In the genomic region with DNA sequence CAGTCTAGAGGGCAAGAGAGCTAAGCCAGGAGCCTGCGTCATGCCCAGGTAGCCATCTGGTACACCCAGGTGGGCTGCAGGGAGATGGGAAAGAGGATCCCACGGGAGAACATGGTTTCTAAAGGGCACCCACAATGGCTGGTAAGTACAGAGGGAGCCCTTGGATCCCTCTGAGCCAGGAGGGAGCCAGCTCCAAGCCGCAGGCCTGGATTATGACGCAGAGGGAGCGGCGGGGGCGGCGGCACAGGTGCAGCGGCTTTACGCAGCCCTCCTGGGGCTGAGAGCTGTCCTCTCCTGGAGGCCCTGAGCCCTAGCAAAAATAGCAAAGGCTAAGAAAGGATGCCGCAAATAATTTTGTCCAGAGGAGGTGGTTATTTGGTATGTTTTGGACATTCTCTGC, we compare ENCODE assay signal across 26 cellular contexts. TPM values are rescaled to one million over a fixed set of nuclear protein-coding genes. Genes with fewer than 3 reads are reported as not detected.
DNase-seq lines count a peak whose midpoint lies in the region; ATAC-seq, FAIRE-seq and TF ChIP-seq lines count a peak whose summit lies in the region.
"Had no signal": no experiment of that assay in that cellular context is flagged by ENCODE, and none has a peak within 500 bp of the region (broad histone marks: within the 10 kb centered on the region; RNA-seq: fewer than 3 reads in every experiment).

No MANE protein-coding gene starts in this region.

- H3K4me1 Mint-ChIP-seq in activated naive CD8-positive, alpha-beta T cell treated with anti-CD3 and anti-CD28 coated beads for 36 hours: no peaks in the 10 kb centered on the region
- peaks cover 4% of the 10 kb centered on the region for H3K4me1 Mint-ChIP-seq in activated naive CD8-positive, alpha-beta T cell treated with anti-CD3 and anti-CD28 coated beads, Interleukin-2, amount 50 U/mL, for 24 hours

- H4K5ac ChIP-seq in H1 (ENCODE audit: insufficient read length, low read depth, low read length): no peak overlapping the region

- H3K9ac ChIP-seq in H1 (replicated peaks in 1 of 4; ENCODE audit: extremely low read depth in 1 of 4, low read depth in 3 of 4, low read length in 3 of 4): no peak overlapping the region

- H2BK12ac ChIP-seq in H1 (ENCODE audit: low read depth, low read length): no peak overlapping the region

- no peaks in the 10 kb centered on the region; the same call in 1 of the 2 replicates for H3K23me2 ChIP-seq in H1 (ENCODE audit: low read depth, low read length)

- H3K36me3 Mint-ChIP-seq in activated naive CD8-positive, alpha-beta T cell treated with anti-CD3 and anti-CD28 coated beads for 36 hours: no peaks in the 10 kb centered on the region
- H3K36me3 Mint-ChIP-seq in activated naive CD8-positive, alpha-beta T cell treated with anti-CD3 and anti-CD28 coated beads, Interleukin-2, amount 50 U/mL, for 24 hours (ENCODE audit: low read depth): no peaks in the 10 kb centered on the region
- H3K36me3 Mint-ChIP-seq: CD4-positive, alpha-beta memory T cell had no signal

- TF ChIP-seq POLR2A in H1 (IDR thresholded peaks at IDR 0.05; ENCODE audit: control extremely low read depth in 1 of 2, low read depth in 2 of 2, low read length in 2 of 2): no peak

- POLR2A ChIA-PET in H1 (lab: Charles Lee; ENCODE audit: partially characterized antibody): no interaction called here

- no peak overlapping the region for H3K4me2 ChIP-seq in H1 (ENCODE audit: insufficient read depth in 1 of 2, low read depth in 2 of 2, low read length in 2 of 2)
- H3K4me2 ChIP-seq in osteoblast (ENCODE audit: insufficient read depth, low read length): no peak overlapping the region
- H3K4me2 ChIP-seq: A549 had no signal

- no peak for TF ChIP-seq EP300 in H1 (IDR thresholded peaks at IDR 0.05; ENCODE audit: borderline replicate concordance in 1 of 2, low read depth in 2 of 2, low read length in 2 of 2)

- no peak overlapping the region for H4K91ac ChIP-seq in H1 (replicated peaks; ENCODE audit: insufficient read length, low read length)

- H4K8ac ChIP-seq in H1 (ENCODE audit: extremely low read depth, insufficient read depth, low read length): no peak overlapping the region

- no peak for FAIRE-seq in H1 (lab: Jason Lieb, UNC)
- FAIRE-seq: A549, GM12891 had no signal

- no peak overlapping the region for H2BK120ac ChIP-seq in H1 (replicated peaks; ENCODE audit: low read depth, low read length)

- no peak overlapping the region for H3K23ac ChIP-seq in H1 (ENCODE audit: insufficient read length)

- H3K79me2 ChIP-seq in H1 (ENCODE audit: control insufficient read depth in 1 of 2, insufficient read depth in 2 of 2, low read length in 2 of 2): no peaks in the 10 kb centered on the region
- H3K79me2 ChIP-seq in osteoblast (ENCODE audit: insufficient read depth, low read length): no peaks in the 10 kb centered on the region

- no peak overlapping the region for H2BK20ac ChIP-seq in H1 (ENCODE audit: low read length)

- no peak for TF ChIP-seq CTCF in H1 (IDR thresholded peaks at IDR 0.05; ENCODE audit: control extremely low read depth in 1 of 3, insufficient read depth in 1 of 3, low read depth in 1 of 3, low read length in 3 of 3)
- TF ChIP-seq CTCF in osteoblast (IDR thresholded peaks at IDR 0.05; ENCODE audit: extremely low read depth, low read depth, low read length): no peak

- peaks cover 0 to 4% (median 0%) of the 10 kb centered on the region in 4 experiments; a peak in 1 of 7 replicates for H3K27me3 ChIP-seq in H1 (replicated peaks in 1 of 4; ENCODE audit: control insufficient read depth in 3 of 4, extremely low read depth in 1 of 4, insufficient read depth in 3 of 4, low read length in 3 of 4)
- no peaks in the 10 kb centered on the region for H3K27me3 ChIP-seq in osteoblast (ENCODE audit: insufficient read depth, low read length)
- H3K27me3 ChIP-seq: SJSA1 had no signal

- H3K4me3 ChIP-seq in H1 (ENCODE audit: extremely low read depth in 1 of 4, insufficient read depth in 2 of 4, low read depth in 3 of 4, low read length in 4 of 4) (no peak overlapping the region), osteoblast (ENCODE audit: insufficient read depth, low read length) (no peak overlapping the region)
- H3K4me3 ChIP-seq: A549, SJSA1 had no signal

- H3K79me1 ChIP-seq in H1 (ENCODE audit: low read depth, low read length): no peaks in the 10 kb centered on the region

- peak overlapping the region; percentile 17 for H3K27ac Mint-ChIP-seq in activated naive CD8-positive, alpha-beta T cell treated with anti-CD3 and anti-CD28 coated beads for 36 hours
- H3K27ac Mint-ChIP-seq in activated naive CD8-positive, alpha-beta T cell treated with anti-CD3 and anti-CD28 coated beads, Interleukin-2, amount 50 U/mL, for 24 hours: no peak overlapping the region
- H3K27ac Mint-ChIP-seq: CD4-positive, alpha-beta memory T cell had no signal

- H3K9me3 ChIP-seq in H1 (ENCODE audit: insufficient read depth in 2 of 2, low read depth in 1 of 2, low read length in 1 of 2) (no peaks in the 10 kb centered on the region), osteoblast (ENCODE audit: low read depth, low read length) (no peaks in the 10 kb centered on the region)
- H3K9me3 ChIP-seq: A549, SJSA1 had no signal

- WGBS in H1 (ENCODE audit: extremely low coverage in 1 of 2, insufficient coverage in 1 of 2, insufficient read length in 1 of 2, insufficient replicate concordance in 2 of 2, low coverage in 1 of 2, low lambda C conversion rate in 2 of 2, missing lambda C conversion rate in 1 of 2), 2 experiments: 99% methylated on average over 11 of the region's 11 CpGs; no CpG with 5 or more reads in 1 of the 2 experiments

- no peak overlapping the region for H2AFZ ChIP-seq in H1 (ENCODE audit: low read length)
- H2AFZ ChIP-seq in osteoblast (ENCODE audit: low read length): no peak overlapping the region

- H3K9me3 Mint-ChIP-seq in activated naive CD8-positive, alpha-beta T cell treated with anti-CD3 and anti-CD28 coated beads for 36 hours: no peaks in the 10 kb centered on the region
- H3K9me3 Mint-ChIP-seq in activated naive CD8-positive, alpha-beta T cell treated with anti-CD3 and anti-CD28 coated beads, Interleukin-2, amount 50 U/mL, for 24 hours: no peaks in the 10 kb centered on the region

- DNase-seq in activated naive CD8-positive, alpha-beta T cell treated with anti-CD3 and anti-CD28 coated beads for 36 hours: no peak
- DNase-seq in activated naive CD8-positive, alpha-beta T cell treated with anti-CD3 and anti-CD28 coated beads, Interleukin-2, amount 50 U/mL, for 24 hours: no peak
- DNase-seq in H1 (ENCODE audit: low read depth in 1 of 2, low spot score in 2 of 2) (no peak), osteoblast (ENCODE audit: insufficient read length, low spot score, missing footprints) (peak; percentile 61), superior temporal gyrus (ENCODE audit: extremely low spot score) (no peak), AG08395 (ENCODE audit: low spot score) (no peak)
- DNase-seq: C1 segment of cervical spinal cord; CD4-positive, alpha-beta memory T cell; COR-L47; DMS79; EL; GDM1; Karpas-422; NCI-H1105; NCI-H1436 treated with DMSO at 0.1 percent for 48 hours; NCI-H187 treated with DMSO at 0.1 percent for 48 hours; NCI-H2171 treated with DMSO at 0.1 percent for 48 hours; NCI-H345; NCI-H510A treated with DMSO at 0.1 percent for 48 hours; PC-3 had no signal

- peaks cover 3% of the 10 kb centered on the region for H3K27me3 Mint-ChIP-seq in activated naive CD8-positive, alpha-beta T cell treated with anti-CD3 and anti-CD28 coated beads for 36 hours
- H3K27me3 Mint-ChIP-seq in activated naive CD8-positive, alpha-beta T cell treated with anti-CD3 and anti-CD28 coated beads, Interleukin-2, amount 50 U/mL, for 24 hours: peaks cover 2% of the 10 kb centered on the region

- H3K56ac ChIP-seq in H1 (replicated peaks; ENCODE audit: insufficient read length, low read depth, low read length): no peak overlapping the region

- no peak for TF ChIP-seq RAD21 in H1 (IDR thresholded peaks at IDR 0.05 in 1 of 2, conservative IDR thresholded peaks at IDR 0.05 in 1 of 2; ENCODE audit: low read depth in 2 of 2, low read length in 2 of 2)

- H3K4me1 ChIP-seq in H1 (replicated peaks in 1 of 4; ENCODE audit: control insufficient read depth in 3 of 4, insufficient read depth in 4 of 4, low read length in 3 of 4) (peaks cover 0 to 7% (median 6%) of the 10 kb centered on the region in 4 experiments; a peak in 5 of 7 replicates), osteoblast (ENCODE audit: insufficient read depth, low read length) (peaks cover 18% of the 10 kb centered on the region)

- no peaks in the 10 kb centered on the region for H4K20me1 ChIP-seq in H1 (replicated peaks in 1 of 2; ENCODE audit: control insufficient read depth in 1 of 2, insufficient read depth in 2 of 2, low read length in 2 of 2)
- no peaks in the 10 kb centered on the region for H4K20me1 ChIP-seq in osteoblast (ENCODE audit: insufficient read depth, low read length)

- no peak overlapping the region for H3K27ac ChIP-seq in H1 (ENCODE audit: low read depth, low read length)
- H3K27ac ChIP-seq in osteoblast (ENCODE audit: low read depth, low read length): no peak overlapping the region
- H3K27ac ChIP-seq: HL-60, SJSA1 had no signal

- no peak overlapping the region for H3K18ac ChIP-seq in H1 (ENCODE audit: extremely low read depth, low read length)

- H2AK5ac ChIP-seq in H1 (ENCODE audit: low read depth, low read length): no peak overlapping the region

- peak overlapping the region; percentile 76; the same call in 1 of the 2 replicates for H2BK15ac ChIP-seq in H1 (ENCODE audit: low read length)

- H3K36me3 ChIP-seq in H1 (ENCODE audit: control insufficient read depth in 2 of 4, insufficient read depth in 4 of 4, low read length in 3 of 4) (no peaks in the 10 kb centered on the region), osteoblast (ENCODE audit: insufficient read depth, low read length) (no peaks in the 10 kb centered on the region)
- H3K36me3 ChIP-seq: SJSA1 had no signal

- no peak overlapping the region for H3K14ac ChIP-seq in H1 (ENCODE audit: insufficient read length)

- no peak overlapping the region for H3K4me3 Mint-ChIP-seq in activated naive CD8-positive, alpha-beta T cell treated with anti-CD3 and anti-CD28 coated beads for 36 hours
- no peak overlapping the region for H3K4me3 Mint-ChIP-seq in activated naive CD8-positive, alpha-beta T cell treated with anti-CD3 and anti-CD28 coated beads, Interleukin-2, amount 50 U/mL, for 24 hours
- H3K4me3 Mint-ChIP-seq: CD4-positive, alpha-beta memory T cell had no signal

- H3K4ac ChIP-seq in H1 (replicated peaks; ENCODE audit: insufficient read length, low read depth, low read length): no peak overlapping the region

- no peak for ATAC-seq in activated naive CD8-positive, alpha-beta T cell treated with anti-CD3 and anti-CD28 coated beads, Interleukin-2, amount 50 U/mL, for 24 hours
- no peak for ATAC-seq in HG03460 (IDR thresholded peaks at IDR 0.05; ENCODE audit: unreplicated experiment)
- ATAC-seq: A549, PC-3 had no signal

- no peak overlapping the region for H2BK5ac ChIP-seq in H1 (ENCODE audit: low read depth, low read length)

- CTCF ChIA-PET in H1 (lab: Charles Lee; ENCODE audit: partially characterized antibody): interaction anchor here (0.8 to 1.3 kb wide), 4 partner anchors 9 to 24 kb away, joined by 3 read pairs; no protein-coding TSS in a partner anchor

RNA-seq across cellular contexts. Expression of a gene that starts 2.8 kb away (rescaled TPM):
- not detected for total RNA-seq in activated naive CD8-positive, alpha-beta T cell treated with anti-CD3 and anti-CD28 coated beads for 36 hours
- not detected in 2 replicates for total RNA-seq in H1 (2021; fragmentation: NEBNext Ultra II Directional; extraction: Animal tissue kit (Norgen Biotek cat#: 25700))
- not detected in 2 replicates for polyA plus RNA-seq in H1 (2011; rRNA removed)
- not detected for polyA plus RNA-seq in H1 (2011; cell fraction: cytosol; rRNA removed)
- polyA plus RNA-seq in H1 (2011; cell fraction: nucleus; rRNA removed): not detected
- 0.15 TPM in 1 of 4 replicates, not detected in the others for polyA plus RNA-seq in H1 (2012, experiment 1 of 2)
- polyA plus RNA-seq in H1 (2012, experiment 2 of 2): not detected
- polyA plus RNA-seq in H1 (2013, experiment 1 of 2): not detected
- polyA plus RNA-seq in H1 (2013, experiment 2 of 2): not detected
- not detected in 2 replicates for polyA minus RNA-seq in H1 (2011; rRNA and poly(A)+ RNA removed)
- not detected for polyA minus RNA-seq in H1 (2011; cell fraction: cytosol; rRNA and poly(A)+ RNA removed)
- not detected for polyA minus RNA-seq in H1 (2011; cell fraction: nucleus; rRNA and poly(A)+ RNA removed)
- not detected in 2 replicates for total RNA-seq in osteoblast
- total RNA-seq: CD4-positive, alpha-beta memory T cell; H4; PC-3; SJSA1 had no signal
- polyA plus RNA-seq: A549; CD4-positive, alpha-beta memory T cell had no signal

RNA-seq across cellular contexts. Expression of a gene that starts 33.0 kb away (rescaled TPM):
- total RNA-seq in activated naive CD8-positive, alpha-beta T cell treated with anti-CD3 and anti-CD28 coated beads for 36 hours: under 1 TPM; 0.60 to 0.70 TPM
- total RNA-seq in H1 (2021; fragmentation: NEBNext Ultra II Directional; extraction: Animal tissue kit (Norgen Biotek cat#: 25700)): 2.2 and 2.3 TPM in 2 replicates
- polyA plus RNA-seq in H1 (2011; rRNA removed): 0.77 and 0.91 TPM in 2 replicates
- polyA plus RNA-seq in H1 (2011; cell fraction: cytosol; rRNA removed): 0.76 TPM
- polyA plus RNA-seq in H1 (2011; cell fraction: nucleus; rRNA removed): 4.0 TPM
- 0.92 to 1.5 TPM (median 1.2 TPM) in 4 replicates for polyA plus RNA-seq in H1 (2012, experiment 1 of 2)
- polyA plus RNA-seq in H1 (2012, experiment 2 of 2): 0.33 TPM
- 1.5 TPM for polyA plus RNA-seq in H1 (2013, experiment 1 of 2)
- 1.7 TPM for polyA plus RNA-seq in H1 (2013, experiment 2 of 2)
- polyA minus RNA-seq in H1 (2011; rRNA and poly(A)+ RNA removed): 0.85 and 1.0 TPM in 2 replicates
- polyA minus RNA-seq in H1 (2011; cell fraction: cytosol; rRNA and poly(A)+ RNA removed): 1.1 TPM
- polyA minus RNA-seq in H1 (2011; cell fraction: nucleus; rRNA and poly(A)+ RNA removed): 4.5 TPM
- 2.5 and 6.2 TPM in 2 replicates for total RNA-seq in osteoblast
